In genomic region chr2:46366675-46367067, GRCh38 we compare ENCODE assay signal across 11 cellular contexts.
"Had no signal": no experiment of that assay in that cellular context is flagged by ENCODE, and none has a peak within 500 bp of the region (broad histone marks: within the 10 kb centered on the region; RNA-seq: fewer than 3 reads in every experiment).

No MANE protein-coding gene starts in this region.

- H3K4me1 ChIP-seq: uterus had no signal

- ATAC-seq: naive thymus-derived CD8-positive, alpha-beta T cell; stimulated activated naive CD8-positive, alpha-beta T cell treated with anti-CD3 and anti-CD28 coated beads, Interleukin-15, amount 100 ng/mL, for 72 hours had no signal

- H3K27me3 ChIP-seq: uterus had no signal

- DNase-seq: activated CD4-positive, alpha-beta T cell treated with anti-CD3 and anti-CD28 coated beads, Interleukin-2, amount 10 ng/mL, durations not matched to agents 7 days and 5 days; activated CD8-positive, alpha-beta memory T cell treated with anti-CD3 and anti-CD28 coated beads, Interleukin-2, amount 50 U/mL, for 48 hours; activated naive CD4-positive, alpha-beta T cell; endodermal cell; naive thymus-derived CD8-positive, alpha-beta T cell; right cardiac atrium; stimulated activated naive CD8-positive, alpha-beta T cell treated with anti-CD3 and anti-CD28 coated beads, Interleukin-15, amount 100 ng/mL, for 72 hours; uterus had no signal

- H3K27me3 Mint-ChIP-seq: activated CD4-positive, alpha-beta T cell treated with anti-CD3 and anti-CD28 coated beads, Interleukin-2, amount 10 ng/mL, durations not matched to agents 7 days and 5 days; stimulated activated naive CD8-positive, alpha-beta T cell treated with anti-CD3 and anti-CD28 coated beads, Interleukin-15, amount 100 ng/mL, for 72 hours had no signal

- H3K27ac ChIP-seq: thoracic aorta had no signal

- H3K9me3 Mint-ChIP-seq: activated CD4-positive, alpha-beta T cell treated with anti-CD3 and anti-CD28 coated beads, Interleukin-2, amount 10 ng/mL, durations not matched to agents 7 days and 5 days; activated T-helper 1 cell treated with anti-CD3 and anti-CD28 coated beads, Interleukin-12 subunit alpha, Interleukin-12 subunit beta, Interleukin-2, Interleukin-4 antibody, amounts not matched to agents 30 ng/mL and 10 ng/mL and 1 ng/mL, durations not matched to agents 14 hours and 24 hours and 36 hours; naive thymus-derived CD8-positive, alpha-beta T cell; stimulated activated naive CD8-positive, alpha-beta T cell treated with anti-CD3 and anti-CD28 coated beads, Interleukin-15, amount 100 ng/mL, for 72 hours; T-helper 2 cell treated with Interferon-gamma antibody and Interleukin-4, amounts not matched to agents 5 μg/mL and 100 μg/mL, for 36 hours had no signal

- H3K4me3 Mint-ChIP-seq: activated CD4-positive, alpha-beta T cell treated with anti-CD3 and anti-CD28 coated beads, Interleukin-2, amount 10 ng/mL, durations not matched to agents 7 days and 5 days; activated T-helper 1 cell treated with anti-CD3 and anti-CD28 coated beads, Interleukin-12 subunit alpha, Interleukin-12 subunit beta, Interleukin-2, Interleukin-4 antibody, amounts not matched to agents 30 ng/mL and 10 ng/mL and 1 ng/mL, durations not matched to agents 14 hours and 24 hours and 36 hours; endodermal cell; naive thymus-derived CD8-positive, alpha-beta T cell; stimulated activated naive CD8-positive, alpha-beta T cell treated with anti-CD3 and anti-CD28 coated beads, Interleukin-15, amount 100 ng/mL, for 72 hours; T-helper 2 cell treated with Interferon-gamma antibody and Interleukin-4, amounts not matched to agents 5 μg/mL and 100 μg/mL, for 36 hours had no signal

- H3K27ac Mint-ChIP-seq: activated CD4-positive, alpha-beta T cell treated with anti-CD3 and anti-CD28 coated beads, Interleukin-2, amount 10 ng/mL, durations not matched to agents 7 days and 5 days; activated T-helper 1 cell treated with anti-CD3 and anti-CD28 coated beads, Interleukin-12 subunit alpha, Interleukin-12 subunit beta, Interleukin-2, Interleukin-4 antibody, amounts not matched to agents 30 ng/mL and 10 ng/mL and 1 ng/mL, durations not matched to agents 14 hours and 24 hours and 36 hours; endodermal cell; naive thymus-derived CD8-positive, alpha-beta T cell; stimulated activated naive CD8-positive, alpha-beta T cell treated with anti-CD3 and anti-CD28 coated beads, Interleukin-15, amount 100 ng/mL, for 72 hours; T-helper 2 cell treated with Interferon-gamma antibody and Interleukin-4, amounts not matched to agents 5 μg/mL and 100 μg/mL, for 36 hours had no signal

- H3K36me3 Mint-ChIP-seq: naive thymus-derived CD8-positive, alpha-beta T cell had no signal

- H3K9me3 ChIP-seq: thoracic aorta, uterus had no signal

- H3K4me3 ChIP-seq: thoracic aorta, uterus had no signal

- H3K36me3 ChIP-seq: uterus had no signal
